8 cellular contexts compared by ENCODE assay signal in the genomic region with DNA sequence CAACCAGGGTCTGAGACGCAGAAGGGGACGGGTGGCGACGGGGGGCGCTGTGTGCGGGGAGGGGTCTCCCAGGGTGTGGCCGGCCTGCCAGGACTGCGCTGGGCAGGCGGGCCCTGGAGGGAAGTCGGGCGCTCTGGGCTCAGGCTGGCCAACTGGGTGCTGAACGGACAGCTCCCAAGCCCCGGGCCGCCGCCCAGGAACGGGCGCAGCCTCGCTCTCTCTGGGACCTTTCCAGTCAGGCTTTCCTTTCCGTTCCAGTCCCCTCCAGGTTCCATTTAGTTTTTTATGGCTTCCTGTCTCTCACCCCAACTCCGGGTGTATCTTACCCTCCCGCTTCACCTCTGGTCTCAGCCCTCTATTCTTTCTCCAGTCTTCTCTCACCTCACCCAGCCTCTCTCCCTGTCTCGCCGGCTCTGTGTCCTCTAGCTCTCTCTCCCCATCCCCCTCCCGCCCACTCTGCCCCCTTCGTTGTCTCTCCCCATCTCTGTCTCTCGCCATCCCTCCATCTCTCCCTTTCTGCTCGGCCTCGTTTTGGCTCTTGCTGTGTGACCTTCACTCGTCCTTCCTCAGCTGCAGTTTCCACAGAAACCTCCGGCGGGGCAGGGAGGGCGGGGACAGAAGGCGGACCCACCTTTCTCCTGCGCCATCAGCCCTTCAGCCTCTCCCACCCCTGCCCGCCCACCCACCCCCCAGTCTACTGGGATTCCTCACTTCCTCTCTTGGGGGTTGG. TPM values are rescaled to one million over a fixed set of nuclear protein-coding genes. Genes with fewer than 3 reads are reported as not detected.
DNase-seq lines count a peak whose midpoint lies in the region; ATAC-seq and TF ChIP-seq lines count a peak whose summit lies in the region.

No MANE protein-coding gene starts in this region.

- TF ChIP-seq CTCF in BE2C (IDR thresholded peaks at IDR 0.05; ENCODE audit: low read depth, low read length) = no peak

- peaks cover 2% of the 10 kb centered on the region for H3K36me3 ChIP-seq in BE2C

- H3K4me3 Mint-ChIP-seq in memory B cell = peak overlapping the region; percentile 22

- no peaks in the 10 kb centered on the region for H3K27me3 ChIP-seq in BE2C

- peak overlapping the region; percentile 65 for H3K4me3 ChIP-seq in BE2C (ENCODE audit: low read depth, low read length)

- H3K9me3 Mint-ChIP-seq in memory B cell = peaks cover 1% of the 10 kb centered on the region

- peaks cover 5% of the 10 kb centered on the region for H3K36me3 Mint-ChIP-seq in memory B cell

- peaks cover 56% of the 10 kb centered on the region for H3K27me3 Mint-ChIP-seq in memory B cell

- no peak overlapping the region for H3K27ac Mint-ChIP-seq in memory B cell

- H3K4me1 Mint-ChIP-seq in memory B cell = peaks cover 42% of the 10 kb centered on the region

- no peaks in the 10 kb centered on the region for H3K9me3 ChIP-seq in BE2C

- ATAC-seq in memory B cell (ENCODE audit: low read depth) (peak; percentile 21), HG02610 (IDR thresholded peaks at IDR 0.05; ENCODE audit: unreplicated experiment) (no peak)

- peaks cover 33% of the 10 kb centered on the region for H3K4me1 ChIP-seq in BE2C

- DNase-seq in BE2C (peak; percentile 87), HT1080 (ENCODE audit: low read depth) (peak; percentile 22), UCSD-AML1 (lab: John Stamatoyannopoulos, UW; ENCODE audit: unreplicated experiment) (peak; percentile 33), dermis blood vessel endothelial cell (peak; percentile 53), memory B cell (ENCODE audit: low spot score in 2 of 2) (peak; percentile 45 to 60), NCI-H2107 (lab: John Stamatoyannopoulos, UW) (no peak), inferior parietal cortex (ENCODE audit: extremely low spot score) (no peak)

RNA-seq across cellular contexts. Expression of a gene that starts 3.3 kb away (rescaled TPM):
- 523 TPM for polyA plus RNA-seq in BE2C (2012; ENCODE audit: insufficient read depth, insufficient read length, low read depth)
- 0.03 and 0.13 TPM in 2 replicates for total RNA-seq in HT1080 (2014; rRNA removed; shearing (Covaris generic))
- polyA plus RNA-seq in HT1080 (2015; cell fraction: cytosol; rRNA removed) = 0.14 TPM in 2 replicates
- 0.06 TPM in 1 of 2 replicates, not detected in the other for polyA plus RNA-seq in HT1080 (2015; cell fraction: nucleus; rRNA removed)
- under 0.01 and 0.05 TPM in 2 replicates for total RNA-seq in dermis blood vessel endothelial cell

RNA-seq across cellular contexts. Expression of a gene that starts 38.2 kb away (rescaled TPM):
- 203 TPM for polyA plus RNA-seq in BE2C (2012; ENCODE audit: insufficient read depth, insufficient read length, low read depth)
- total RNA-seq in HT1080 (2014; rRNA removed; shearing (Covaris generic)) = 91.6 and 101 TPM in 2 replicates
- polyA plus RNA-seq in HT1080 (2015; cell fraction: cytosol; rRNA removed) = 83.1 and 84.3 TPM in 2 replicates
- 60.7 and 72.1 TPM in 2 replicates for polyA plus RNA-seq in HT1080 (2015; cell fraction: nucleus; rRNA removed)
- 73.9 and 132 TPM in 2 replicates for total RNA-seq in dermis blood vessel endothelial cell

Comparison
In these comparisons a context has a peak if more than half of its experiments do, and no peak if none do; other contexts are left out.
1. DNase-seq: peak in BE2C (single experiment), HT1080 (single experiment), UCSD-AML1 (single experiment), dermis blood vessel endothelial cell (single experiment) and memory B cell (2 of 2); none in NCI-H2107 (single experiment) and inferior parietal cortex (single experiment).